24 cellular contexts compared by ENCODE assay signal in the genomic region with DNA sequence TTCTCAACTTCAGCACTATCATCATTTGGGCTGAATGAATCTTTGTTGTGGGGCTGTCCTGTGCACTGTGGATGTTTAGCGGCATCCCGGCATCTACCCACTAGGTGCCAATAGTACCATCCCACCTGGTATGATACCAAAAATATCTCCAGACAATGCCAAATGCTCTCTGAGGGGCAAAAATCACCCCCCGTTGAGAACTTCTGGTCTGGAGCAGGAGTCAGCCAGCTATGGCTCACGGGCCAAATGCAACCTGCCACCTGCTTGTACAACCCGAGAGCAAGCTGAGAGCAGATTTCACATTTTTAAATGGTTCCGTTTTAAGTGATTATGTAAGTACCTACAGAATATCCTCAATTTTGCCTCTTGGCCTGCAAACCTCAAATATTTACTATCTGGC.
"Had no signal": no experiment of that assay in that cellular context is flagged by ENCODE, and none has a peak within 500 bp of the region (broad histone marks: within the 10 kb centered on the region; RNA-seq: fewer than 3 reads in every experiment).

No MANE protein-coding gene starts in this region.

- ATAC-seq: natural killer cell; psoas muscle; right cardiac atrium; stimulated activated effector memory CD8-positive, alpha-beta T cell treated with anti-CD3 and anti-CD28 coated beads, Interleukin-12 subunit alpha, Interleukin-12 subunit beta, amount 100 ng/mL, for 72 hours; stimulated activated naive B cell treated with anti-CD40 and anti-IgM and Interleukin-4, amounts not matched to agents 10 μg/mL and 1 μg/mL and 100 μg/mL, for 72 hours; upper lobe of right lung had no signal

- H3K36me3 ChIP-seq: neural progenitor cell, ovary, right lobe of liver, sigmoid colon, stomach, thoracic aorta, thyroid gland, tibial nerve, upper lobe of right lung, uterus had no signal

- H3K9me3 ChIP-seq: ovary, psoas muscle, right lobe of liver, sigmoid colon, stomach, thoracic aorta, thyroid gland, tibial nerve, upper lobe of right lung, uterus had no signal

- DNase-seq: natural killer cell; occipital lobe; ovary; right cardiac atrium; right lobe of liver; sigmoid colon; small intestine; stimulated activated CD4-positive, alpha-beta T cell treated with anti-CD3 and anti-CD28 coated beads, Interleukin-15, amount 100 ng/mL, for 24 hours; stimulated activated CD4-positive, alpha-beta T cell treated with anti-CD3 and anti-CD28 coated beads, Interleukin-2, amount 100 ng/mL, for 24 hours; stimulated activated CD4-positive, alpha-beta T cell treated with anti-CD3 and anti-CD28 coated beads, Interleukin-2, amount 100 ng/mL, for 48 hours; stimulated activated CD4-positive, alpha-beta T cell treated with anti-CD3 and anti-CD28 coated beads, Interleukin-4, amount 100 ng/mL, for 24 hours; stimulated activated naive B cell treated with anti-CD40 and anti-IgM and Interleukin-4, amounts not matched to agents 10 μg/mL and 1 μg/mL and 100 μg/mL, for 72 hours; stimulated activated naive CD4-positive, alpha-beta T cell treated with Interleukin-2 at 50 U/mL for 16 hours; stomach; thyroid gland; trophoblast cell; upper lobe of right lung; uterus had no signal

- FAIRE-seq: small intestine had no signal

- H3K27me3 ChIP-seq: neural progenitor cell, ovary, right lobe of liver, sigmoid colon, thyroid gland, uterus had no signal

- H3K4me1 ChIP-seq: parathyroid adenoma, psoas muscle, upper lobe of right lung had no signal

- H3K27ac ChIP-seq: neural progenitor cell, ovary, parathyroid adenoma, psoas muscle, right lobe of liver, sigmoid colon, stomach, thoracic aorta, thyroid gland, tibial nerve, upper lobe of right lung, uterus had no signal

- H3K4me3 ChIP-seq: neural progenitor cell, ovary, psoas muscle, right lobe of liver, sigmoid colon, stomach, thoracic aorta, thyroid gland, tibial nerve, upper lobe of right lung, uterus had no signal
